In the genomic region with DNA sequence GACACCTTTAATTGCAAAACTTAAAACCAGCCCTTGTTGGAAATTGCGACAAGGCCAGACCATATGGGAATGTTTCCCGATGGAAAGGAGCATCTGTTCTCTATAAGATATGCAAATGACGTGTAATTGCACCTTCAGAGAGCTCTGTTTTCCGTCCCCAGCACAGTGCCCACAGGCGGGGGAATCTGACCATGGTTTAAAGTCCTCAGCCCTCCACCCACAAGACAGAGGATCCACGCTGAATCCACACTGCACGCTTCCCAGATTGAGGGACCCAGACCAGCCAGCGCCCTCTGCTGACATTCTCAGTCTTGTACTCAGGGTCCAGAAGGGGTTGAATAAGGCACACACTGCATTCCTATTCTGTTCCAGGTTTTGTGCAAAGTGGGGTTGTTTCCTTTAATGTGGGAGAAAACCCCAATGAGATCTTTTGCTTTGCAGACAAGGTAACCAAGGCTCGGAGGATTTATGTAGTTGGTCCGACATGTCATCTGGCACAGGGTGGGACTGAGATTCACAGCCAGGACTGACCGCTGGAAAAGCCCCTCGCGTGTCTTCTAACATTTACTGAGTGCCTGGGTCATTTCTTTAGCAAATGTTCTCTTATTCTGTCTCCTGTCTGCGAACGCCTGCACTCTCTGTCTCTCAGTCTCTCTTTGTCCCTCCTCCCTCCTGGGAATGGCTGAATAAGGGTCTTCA, we compare ENCODE assay signal across 8 cellular contexts. TPM values are rescaled to one million over a fixed set of nuclear protein-coding genes. Genes with fewer than 3 reads are reported as not detected.
DNase-seq lines count a peak whose midpoint lies in the region; ATAC-seq and TF ChIP-seq lines count a peak whose summit lies in the region.

No MANE protein-coding gene starts in this region.

- peaks cover 0 to 5% (median 0%) of the 10 kb centered on the region in 4 donors for H3K4me1 ChIP-seq in tibial nerve

- H3K27ac ChIP-seq in WERI-Rb-1 (no peak overlapping the region), tibial nerve (no peak overlapping the region)

- no peak for ATAC-seq in GM19452 (IDR thresholded peaks at IDR 0.05; ENCODE audit: unreplicated experiment)

- DNase-seq in DMS53 treated with DMSO at 0.1 percent for 48 hours (lab: John Stamatoyannopoulos, UW; ENCODE audit: unreplicated experiment), result peak; percentile 7
- DNase-seq in LNCaP clone FGC (ENCODE audit: low read depth), result no peak
- peak; percentile 76 for DNase-seq in WERI-Rb-1
- DNase-seq in epidermal melanocyte (ENCODE audit: insufficient read length, low spot score), result peak; percentile 45
- peak; percentile 56 for DNase-seq in middle frontal gyrus (ENCODE audit: extremely low spot score, low spot score)
- DNase-seq in tibial nerve (ENCODE audit: low spot score in 2 of 2), result peak; percentile 52 to 82
- no peak for DNase-seq in GDM1 (lab: John Stamatoyannopoulos, UW)

- no peaks in the 10 kb centered on the region for H3K9me3 ChIP-seq in WERI-Rb-1 (ENCODE audit: severe bottlenecking)
- H3K9me3 ChIP-seq in tibial nerve, result no peaks in the 10 kb centered on the region

- TF ChIP-seq CTCF in LNCaP clone FGC (IDR thresholded peaks at IDR 0.05; ENCODE audit: control insufficient read depth, extremely low read depth, insufficient read depth) (peak; percentile 70), WERI-Rb-1 (IDR thresholded peaks at IDR 0.05; ENCODE audit: low read depth, low read length) (peak; percentile 88), tibial nerve (IDR thresholded peaks at IDR 0.05) (peak; percentile 48 to 80 (median 60))

- peak in 1 of 2 donors; percentile 13 for TF ChIP-seq EP300 in tibial nerve (IDR thresholded peaks at IDR 0.05)

- H3K36me3 ChIP-seq in WERI-Rb-1 (no peaks in the 10 kb centered on the region), tibial nerve (no peaks in the 10 kb centered on the region)

- H3K4me3 ChIP-seq in LNCaP clone FGC (ENCODE audit: low read depth, low read length) (no peak overlapping the region), WERI-Rb-1 (ENCODE audit: low read depth, low read length) (no peak overlapping the region), tibial nerve (no peak overlapping the region)

- H3K27me3 ChIP-seq in WERI-Rb-1 (ENCODE audit: insufficient read depth, low read depth, severe bottlenecking) (no peaks in the 10 kb centered on the region), tibial nerve (no peaks in the 10 kb centered on the region)

- no peak for TF ChIP-seq POLR2A in tibial nerve (IDR thresholded peaks at IDR 0.05)

- 54 to 56% methylated on average over 15 of the region's 15 CpGs for whole genome bisulfite sequencing in tibial nerve, 2 donors

RNA-seq across cellular contexts. Expression of a gene that starts 36.8 kb away (rescaled TPM):
- 10 to 100 TPM in 3 of 4 donors, 1 to 10 TPM in 1; 8.4 to 34.2 (median 12.6) TPM for total RNA-seq in tibial nerve

Comparison
In these comparisons a context has a peak if more than half of its experiments do, and no peak if none do; other contexts are left out.
1. DNase-seq: peak in DMS53 treated with DMSO at 0.1 percent for 48 hours (single experiment), WERI-Rb-1 (single experiment), epidermal melanocyte (single experiment), middle frontal gyrus (single experiment) and tibial nerve (2 of 2); none in LNCaP clone FGC (single experiment) and GDM1 (single experiment).
2. Peak in every context shown above with its lines, with median percentiles within 50 percentile points of each other: CTCF ChIP-seq.